31 cellular contexts compared by ENCODE assay signal in genomic region chr6:139713416-139713815, GRCh38.
A peak's percentile ranks its signal among the peaks of the same experiment; 100 is the strongest.
DNase-seq lines count a peak whose midpoint lies in the region; ATAC-seq and TF ChIP-seq lines count a peak whose summit lies in the region.
"Had no signal": no experiment of that assay in that cellular context is flagged by ENCODE, and none has a peak within 500 bp of the region (broad histone marks: within the 10 kb centered on the region; RNA-seq: fewer than 3 reads in every experiment).

No MANE protein-coding gene starts in this region.

- H3K4me2 ChIP-seq in Karpas-422 (ENCODE audit: low read depth, low read length, poor library complexity, severe bottlenecking), result no peak overlapping the region
- H3K4me2 ChIP-seq: A549 had no signal

- H3K4me3 ChIP-seq in Karpas-422 (ENCODE audit: low read length) (no peak overlapping the region), lower lobe of right lung (no peak overlapping the region)
- H3K4me3 ChIP-seq: A549, gastrocnemius medialis, Peyer's patch, SJSA1 had no signal

- no peak overlapping the region for H3K9ac ChIP-seq in Karpas-422 (ENCODE audit: low read length)

- H3K9me2 ChIP-seq in Karpas-422 (replicated peaks; ENCODE audit: insufficient read depth, low read length), result no peaks in the 10 kb centered on the region

- peaks cover 6% of the 10 kb centered on the region for H3K4me1 Mint-ChIP-seq in nephron progenitor cell
- H3K4me1 Mint-ChIP-seq: activated naive CD4-positive, alpha-beta T cell treated with anti-CD3 and anti-CD28 coated beads, Interleukin-2, amount 50 U/mL, for 24 hours; CD4-positive, alpha-beta memory T cell had no signal

- no peaks in the 10 kb centered on the region for H3K27me3 Mint-ChIP-seq in nephron progenitor cell (ENCODE audit: low read depth, poor library complexity)
- H3K27me3 Mint-ChIP-seq: brain had no signal

- intact Hi-C loops in lower lobe of right lung (cut with DNase I), result no loop called here

- H2AFZ ChIP-seq in Karpas-422 (ENCODE audit: low read length), result no peak overlapping the region

- H3K9me3 ChIP-seq in Karpas-422 (ENCODE audit: low read length) (no peaks in the 10 kb centered on the region), lower lobe of right lung (no peaks in the 10 kb centered on the region)
- H3K9me3 ChIP-seq: A549, gastrocnemius medialis, Peyer's patch, SJSA1 had no signal

- H3K36me3 Mint-ChIP-seq in nephron progenitor cell (ENCODE audit: low read depth), result no peaks in the 10 kb centered on the region
- H3K36me3 Mint-ChIP-seq: activated naive CD4-positive, alpha-beta T cell treated with anti-CD3 and anti-CD28 coated beads, Interleukin-2, amount 50 U/mL, for 24 hours; brain; CD4-positive, alpha-beta memory T cell had no signal

- no peaks in the 10 kb centered on the region for H3K9me3 Mint-ChIP-seq in nephron progenitor cell
- H3K9me3 Mint-ChIP-seq: activated naive CD4-positive, alpha-beta T cell treated with anti-CD3 and anti-CD28 coated beads, Interleukin-2, amount 50 U/mL, for 24 hours; brain; H9 had no signal

- H4K20me1 ChIP-seq in Karpas-422 (ENCODE audit: insufficient read depth, low read depth, low read length), result no peaks in the 10 kb centered on the region

- H3K27ac Mint-ChIP-seq in nephron progenitor cell, result peak overlapping the region; percentile 5
- H3K27ac Mint-ChIP-seq: activated naive CD4-positive, alpha-beta T cell treated with anti-CD3 and anti-CD28 coated beads, Interleukin-2, amount 50 U/mL, for 24 hours; brain; CD4-positive, alpha-beta memory T cell; H9 had no signal

- peak; percentile 57 for DNase-seq in CD1c-positive myeloid dendritic cell (ENCODE audit: extremely low spot score)
- peak; percentile 24 for DNase-seq in Karpas-422
- DNase-seq in RPMI8226, result peak; percentile 7
- DNase-seq in nephron progenitor cell, result no peak
- no peak for DNase-seq in DMS53 treated with DMSO at 0.1 percent for 48 hours (lab: John Stamatoyannopoulos, UW; ENCODE audit: unreplicated experiment)
- DNase-seq in lower lobe of right lung, result no peak
- DNase-seq in islet precursor cell, result no peak
- DNase-seq: activated CD4-positive, alpha-beta T cell treated with anti-CD3 and anti-CD28 coated beads for 4 hours; activated CD8-positive, alpha-beta memory T cell treated with anti-CD3 and anti-CD28 coated beads for 24 hours; activated T-cell treated with anti-CD3 and anti-CD28 coated beads for 4 hours; amniotic stem cell; CD4-positive, alpha-beta memory T cell; DMS 273 treated with DMSO at 0.1 percent for 48 hours; gastrocnemius medialis; H9; kidney glomerular epithelial cell; NCI-H1092 treated with DMSO at 0.1 percent for 48 hours; NCI-H187; NCI-H446 treated with DMSO at 0.1 percent for 48 hours; Peyer's patch; posterior cingulate gyrus; right cardiac atrium; stimulated activated CD4-positive, alpha-beta T cell treated with anti-CD3 and anti-CD28 coated beads, Interleukin-1b, Interleukin-23, amount 100 ng/mL, for 48 hours; stimulated activated naive CD8-positive, alpha-beta T cell treated with anti-CD3 and anti-CD28 coated beads, Interleukin-15, Interleukin-2, amounts not matched to agents 100 U/mL and 50 U/mL, for 24 hours; WERI-Rb-1 had no signal

- H3K79me2 ChIP-seq in Karpas-422 (ENCODE audit: low read length), result no peaks in the 10 kb centered on the region

- no peak overlapping the region for H3K27ac ChIP-seq in Karpas-422 (ENCODE audit: low read length)
- no peak overlapping the region for H3K27ac ChIP-seq in lower lobe of right lung
- H3K27ac ChIP-seq: A549, gastrocnemius medialis, HL-60, Peyer's patch, SJSA1, WERI-Rb-1 had no signal

- H3K36me3 ChIP-seq in Karpas-422 (ENCODE audit: insufficient read depth, low read length) (no peaks in the 10 kb centered on the region), lower lobe of right lung (no peaks in the 10 kb centered on the region)
- H3K36me3 ChIP-seq: gastrocnemius medialis, Peyer's patch, SJSA1, WERI-Rb-1 had no signal

- H3K4me3 Mint-ChIP-seq in nephron progenitor cell, result no peak overlapping the region
- H3K4me3 Mint-ChIP-seq: activated naive CD4-positive, alpha-beta T cell treated with anti-CD3 and anti-CD28 coated beads, Interleukin-2, amount 50 U/mL, for 24 hours; brain; CD4-positive, alpha-beta memory T cell; H9 had no signal

- ATAC-seq in HG03095 (IDR thresholded peaks at IDR 0.05; ENCODE audit: unreplicated experiment) (no peak), lower lobe of right lung (no peak)
- ATAC-seq: A549; gastrocnemius medialis; right cardiac atrium; stimulated activated naive CD8-positive, alpha-beta T cell treated with anti-CD3 and anti-CD28 coated beads, Interleukin-15, Interleukin-2, amounts not matched to agents 100 U/mL and 50 U/mL, for 24 hours had no signal

- H3K27me3 ChIP-seq in Karpas-422 (ENCODE audit: low read length) (no peaks in the 10 kb centered on the region), lower lobe of right lung (ENCODE audit: low read depth) (no peaks in the 10 kb centered on the region)
- H3K27me3 ChIP-seq: gastrocnemius medialis, Peyer's patch, SJSA1 had no signal

- H3K4me1 ChIP-seq in Karpas-422 (ENCODE audit: low read length), result no peaks in the 10 kb centered on the region
- peaks cover 12% of the 10 kb centered on the region for H3K4me1 ChIP-seq in lower lobe of right lung
- H3K4me1 ChIP-seq: gastrocnemius medialis had no signal

- TF ChIP-seq CTCF in nephron progenitor cell (IDR thresholded peaks at IDR 0.05) (no peak), lower lobe of right lung (IDR thresholded peaks at IDR 0.05) (no peak)

Comparison
In these comparisons a context has a peak if more than half of its experiments do, and no peak if none do; other contexts are left out.
1. DNase-seq: peak in CD1c-positive myeloid dendritic cell (single experiment), Karpas-422 (single experiment) and RPMI8226 (single experiment); none in nephron progenitor cell (single experiment), DMS53 treated with DMSO at 0.1 percent for 48 hours (single experiment), lower lobe of right lung (single experiment) and islet precursor cell (single experiment).